ENCODE assay signal across 8 cellular contexts in genomic region chr1:109776911-109777310, GRCh38. TPM values are rescaled to one million over a fixed set of nuclear protein-coding genes. Genes with fewer than 3 reads are reported as not detected.
A peak's percentile ranks its signal among the peaks of the same experiment; 100 is the strongest.
DNase-seq lines count a peak whose midpoint lies in the region; TF ChIP-seq lines count a peak whose summit lies in the region.

No MANE protein-coding gene starts in this region.

- H3K4me3 Mint-ChIP-seq in endothelial cell (ENCODE audit: unreplicated experiment) = no peak overlapping the region

- no peaks in the 10 kb centered on the region for H3K4me1 Mint-ChIP-seq in endothelial cell (ENCODE audit: unreplicated experiment)

- DNase-seq in NCI-H524 (lab: John Stamatoyannopoulos, UW) = peak; percentile 50 to 70
- DNase-seq in NCI-H524 treated with DMSO at 0.1 percent for 48 hours (lab: John Stamatoyannopoulos, UW) = no peak
- DNase-seq in HK-2 (ENCODE audit: unreplicated experiment) = peak; percentile 84
- DNase-seq in NT2/D1 (ENCODE audit: low read depth, low spot score) = peak; percentile 82
- DNase-seq in activated CD8-positive, alpha-beta memory T cell treated with anti-CD3 and anti-CD28 coated beads, Interleukin-2, amount 50 U/mL, for 1 hour (ENCODE audit: extremely low read depth) = peak; percentile 36
- peak; percentile 83 for DNase-seq in endothelial cell (ENCODE audit: low spot score)
- DNase-seq in stimulated activated CD8-positive, alpha-beta memory T cell treated with anti-CD3 and anti-CD28 coated beads, Interleukin-7, amount 100 ng/mL, for 24 hours (ENCODE audit: low read depth) = peak; percentile 59

- H3K4me1 ChIP-seq in NT2/D1 (ENCODE audit: insufficient read depth, insufficient read length) = peaks cover 8% of the 10 kb centered on the region
- peaks cover 21% of the 10 kb centered on the region for H3K4me1 ChIP-seq in mucosa of stomach (ENCODE audit: control insufficient read depth, insufficient read depth, low read length)

- peaks cover 4% of the 10 kb centered on the region for H3K27me3 ChIP-seq in NT2/D1 (ENCODE audit: insufficient read depth, insufficient read length)
- no peaks in the 10 kb centered on the region for H3K27me3 ChIP-seq in mucosa of stomach (ENCODE audit: control insufficient read depth, insufficient read depth, low read length)

- H3K9me3 ChIP-seq in NT2/D1 (ENCODE audit: insufficient read depth, low read length) = no peaks in the 10 kb centered on the region
- H3K9me3 ChIP-seq in mucosa of stomach (ENCODE audit: control insufficient read depth, low read length) = no peaks in the 10 kb centered on the region

- no peaks in the 10 kb centered on the region for H3K9me3 Mint-ChIP-seq in endothelial cell (ENCODE audit: unreplicated experiment)

- H3K9ac ChIP-seq in NT2/D1 (ENCODE audit: insufficient read length, low read depth) (peak overlapping the region; percentile 34), mucosa of stomach (ENCODE audit: low read length) (peak overlapping the region; percentile 48)

- H3K36me3 ChIP-seq in NT2/D1 (ENCODE audit: insufficient read depth, insufficient read length, low read length) = no peaks in the 10 kb centered on the region
- no peaks in the 10 kb centered on the region for H3K36me3 ChIP-seq in mucosa of stomach (ENCODE audit: control insufficient read depth, insufficient read depth, low read length)

- no peaks in the 10 kb centered on the region for H3K27me3 Mint-ChIP-seq in endothelial cell (ENCODE audit: unreplicated experiment)

- H3K36me3 Mint-ChIP-seq in endothelial cell (ENCODE audit: low read depth, unreplicated experiment) = peaks cover 5% of the 10 kb centered on the region

- H3K27ac Mint-ChIP-seq in endothelial cell (ENCODE audit: unreplicated experiment) = no peak overlapping the region

- TF ChIP-seq CTCF in endothelial cell (IDR thresholded peaks at IDR 0.05; ENCODE audit: unreplicated experiment) = peak; percentile 94

- H3K4me3 ChIP-seq in NT2/D1 (ENCODE audit: insufficient read length, low read depth) (no peak overlapping the region), mucosa of stomach (ENCODE audit: low read length) (no peak overlapping the region)

RNA-seq across cellular contexts. Expression of gene EPS8L3, which starts 13.2 kb away (rescaled TPM):
- total RNA-seq in endothelial cell (ENCODE audit: unreplicated experiment) = not detected

RNA-seq across cellular contexts. Expression of gene GSTM3, which starts 36.1 kb away (rescaled TPM):
- total RNA-seq in endothelial cell (ENCODE audit: unreplicated experiment) = 6.9 TPM
